ENCODE assay signal across 8 cellular contexts in genomic region chr4:37453361-37454262, GRCh38.
DNase-seq lines count a peak whose midpoint lies in the region; ATAC-seq and TF ChIP-seq lines count a peak whose summit lies in the region.

No MANE protein-coding gene starts in this region.

- ATAC-seq in HG03139 (IDR thresholded peaks at IDR 0.05; ENCODE audit: unreplicated experiment) (peak; percentile 69), Panc1 (peak; percentile 95), Right ventricle myocardium superior (ENCODE audit: poor library complexity) (peak; percentile 98), omental fat pad (ENCODE audit: low FRiP score) (peak; percentile 93)

- no peaks in the 10 kb centered on the region for H3K9me3 Mint-ChIP-seq in activated naive CD4-positive, alpha-beta T cell treated with anti-CD3 and anti-CD28 coated beads, Interleukin-2, amount 50 U/mL, for 24 hours
- no peaks in the 10 kb centered on the region for H3K9me3 Mint-ChIP-seq in type B pancreatic cell

- BruUV-seq in Panc1 (replicated peaks; lab: Mats Ljungman, UMichigan), result no TSS peak

- CTCF ChIA-PET in Panc1 (lab: Charles Lee), result interaction anchor here (0.7 to 1.0 kb wide), 3 partner anchors 75 to 346 kb away, joined by 3 to 5 read pairs (median 5); no protein-coding TSS in a partner anchor

- H3K4me3 ChIP-seq in Panc1 (ENCODE audit: low read depth in 2 of 2, low read length in 2 of 2), result peak overlapping the region; percentile 39 to 60

- no peaks in the 10 kb centered on the region for H3K4me1 ChIP-seq in Panc1 (ENCODE audit: control insufficient read depth, insufficient read depth, low read length)

- H3K36me3 Mint-ChIP-seq in activated naive CD4-positive, alpha-beta T cell treated with anti-CD3 and anti-CD28 coated beads, Interleukin-2, amount 50 U/mL, for 24 hours, result no peaks in the 10 kb centered on the region
- peaks cover 3% of the 10 kb centered on the region for H3K36me3 Mint-ChIP-seq in type B pancreatic cell

- no peaks in the 10 kb centered on the region for H3K9me3 ChIP-seq in Panc1 (ENCODE audit: control insufficient read depth, insufficient read depth, low read depth, low read length)

- TF ChIP-seq CTCF in Panc1 (IDR thresholded peaks at IDR 0.05) (no peak; the same call in 1 of the 2 replicates), omental fat pad (IDR thresholded peaks at IDR 0.05) (no peak), type B pancreatic cell (conservative IDR thresholded peaks at IDR 0.05) (no peak)

- H3K27ac ChIP-seq in Panc1 (ENCODE audit: low read length), result no peak overlapping the region

- peak overlapping the region; percentile 83 for H3K4me3 Mint-ChIP-seq in activated naive CD4-positive, alpha-beta T cell treated with anti-CD3 and anti-CD28 coated beads, Interleukin-2, amount 50 U/mL, for 24 hours
- peak overlapping the region; percentile 95 for H3K4me3 Mint-ChIP-seq in type B pancreatic cell

- peaks cover 43% of the 10 kb centered on the region for H3K27me3 Mint-ChIP-seq in activated naive CD4-positive, alpha-beta T cell treated with anti-CD3 and anti-CD28 coated beads, Interleukin-2, amount 50 U/mL, for 24 hours
- peaks cover 15% of the 10 kb centered on the region for H3K27me3 Mint-ChIP-seq in type B pancreatic cell

- POLR2A ChIA-PET in Panc1 (lab: Charles Lee), result no interaction called here

- H3K27ac Mint-ChIP-seq in activated naive CD4-positive, alpha-beta T cell treated with anti-CD3 and anti-CD28 coated beads, Interleukin-2, amount 50 U/mL, for 24 hours, result no peak overlapping the region
- peak overlapping the region; percentile 96 for H3K27ac Mint-ChIP-seq in type B pancreatic cell

- in situ Hi-C loops in Panc1 (cut with HindIII; ENCODE audit: low pct_unique_long_range_greater_than_20kb, low sequenced_read_pairs), result no loop called here

- peaks cover 17% of the 10 kb centered on the region for H3K4me1 Mint-ChIP-seq in activated naive CD4-positive, alpha-beta T cell treated with anti-CD3 and anti-CD28 coated beads, Interleukin-2, amount 50 U/mL, for 24 hours
- peaks cover 22% of the 10 kb centered on the region for H3K4me1 Mint-ChIP-seq in type B pancreatic cell (ENCODE audit: unreplicated experiment)

- intact Hi-C loops in Panc1 (cut with micrococcal nuclease; ENCODE audit: unreplicated experiment), result loop anchor here (1.0 to 10.0 kb wide), 3 partner anchors 116 to 581 kb away; no protein-coding TSS in a partner anchor
- intact Hi-C loops in Right ventricle myocardium superior (cut with DNase I), result loop anchor here (10.0 kb wide), 1 partner anchor 111 kb away; no protein-coding TSS in a partner anchor

- H3K27me3 ChIP-seq in Panc1 (ENCODE audit: control insufficient read depth, insufficient read depth, low read length), result peaks cover 12% of the 10 kb centered on the region

- H3K36me3 ChIP-seq in Panc1 (ENCODE audit: control insufficient read depth, insufficient read depth, low read length), result no peaks in the 10 kb centered on the region

- DNase-seq in NOMO-1 treated with DMSO at 0.1 percent for 48 hours (lab: John Stamatoyannopoulos, UW; ENCODE audit: unreplicated experiment) (peak; percentile 19), NOMO-1 treated with dmso at 0.1 percent for 144 hours (lab: John Stamatoyannopoulos, UW; ENCODE audit: unreplicated experiment) (no peak), Panc1 (ENCODE audit: low read depth, low spot score) (no peak), Right ventricle myocardium superior (peak; percentile 63), omental fat pad (ENCODE audit: low spot score) (peak; percentile 29), type B pancreatic cell (ENCODE audit: extremely low spot score, unreplicated experiment) (peak; percentile 83)

Comparison
In these comparisons a context has a peak if more than half of its experiments do, and no peak if none do; other contexts are left out.
1. DNase-seq: peak in NOMO-1 treated with DMSO at 0.1 percent for 48 hours (single experiment), Right ventricle myocardium superior (single experiment), omental fat pad (single experiment) and type B pancreatic cell (single experiment); none in NOMO-1 treated with dmso at 0.1 percent for 144 hours (single experiment) and Panc1 (single experiment).
2. Peak in every context shown above with its lines, with median percentiles within 50 percentile points of each other: ATAC-seq.